In genomic region chr14:96739511-96739910, GRCh38 we compare ENCODE assay signal across 28 cellular contexts. TPM values are rescaled to one million over a fixed set of nuclear protein-coding genes. Genes with fewer than 3 reads are reported as not detected.
DNase-seq lines count a peak whose midpoint lies in the region; ATAC-seq, FAIRE-seq and TF ChIP-seq lines count a peak whose summit lies in the region.
"Had no signal": no experiment of that assay in that cellular context is flagged by ENCODE, and none has a peak within 500 bp of the region (broad histone marks: within the 10 kb centered on the region; RNA-seq: fewer than 3 reads in every experiment).

No MANE protein-coding gene starts in this region.

- no peaks in the 10 kb centered on the region for H3K4me1 ChIP-seq in mammary epithelial cell (ENCODE audit: insufficient read depth, low read length)
- peaks cover 0 to 9% of the 10 kb centered on the region in 2 experiments; a peak in 2 of 5 replicates for H3K4me1 ChIP-seq in K562 (replicated peaks in 1 of 2; ENCODE audit: control insufficient read depth in 2 of 2, insufficient read depth in 2 of 2, low read length in 2 of 2)

- H3K4me3 Mint-ChIP-seq in MCF 10A (ENCODE audit: unreplicated experiment) (no peak overlapping the region), nephron (peak overlapping the region in 2 of 3 experiments; percentile 26 to 27)
- H3K4me3 Mint-ChIP-seq: activated CD4-positive, alpha-beta T cell treated with anti-CD3 and anti-CD28 coated beads, Interleukin-2, amount 10 ng/mL, durations not matched to agents 24 days and 14 days; CD4-positive, CD25-positive, alpha-beta regulatory T cell; natural killer cell; stimulated activated naive B cell treated with anti-CD40 and anti-IgM and Interleukin-4, amounts not matched to agents 10 μg/mL and 1 μg/mL and 100 μg/mL, for 72 hours had no signal

- H3K9ac ChIP-seq in mammary epithelial cell (ENCODE audit: insufficient read depth, low read length) (no peak overlapping the region), K562 (ENCODE audit: insufficient read depth in 1 of 2, low read depth in 2 of 2, low read length in 2 of 2) (no peak overlapping the region)

- H3K4me3 ChIP-seq in mammary epithelial cell (replicated peaks in 1 of 3; ENCODE audit: insufficient read depth in 1 of 3, low read depth in 2 of 3, low read length in 3 of 3) (no peak overlapping the region), K562 (no peak overlapping the region)
- H3K4me3 ChIP-seq: breast epithelium had no signal

- CTCF ChIA-PET in mammary epithelial cell (lab: Charles Lee; ENCODE audit: low non-redundant PET) (no interaction called here), MCF 10A (lab: Yijun Ruan, JAX) (interaction anchor here (0.7 to 4.7 kb wide), 12 partner anchors 10 to 610 kb away, joined by 3 to 42 read pairs (median 5); no protein-coding TSS in a partner anchor), K562 (lab: Yijun Ruan, JAX; ENCODE audit: low intra/inter-chr PET ratio) (no interaction called here)

- H3K36me3 Mint-ChIP-seq in MCF 10A (ENCODE audit: insufficient read depth, unreplicated experiment) (peaks cover 8% of the 10 kb centered on the region), nephron (ENCODE audit: low read depth) (no peaks in the 10 kb centered on the region)
- H3K36me3 Mint-ChIP-seq: CD4-positive, CD25-positive, alpha-beta regulatory T cell; natural killer cell; stimulated activated naive B cell treated with anti-CD40 and anti-IgM and Interleukin-4, amounts not matched to agents 10 μg/mL and 1 μg/mL and 100 μg/mL, for 72 hours had no signal

- no peaks in the 10 kb centered on the region for H4K20me1 ChIP-seq in mammary epithelial cell (ENCODE audit: insufficient read depth, low read length)
- no peaks in the 10 kb centered on the region for H4K20me1 ChIP-seq in K562 (replicated peaks; ENCODE audit: control insufficient read depth, insufficient read depth, low read length)

- H3K4me2 ChIP-seq in mammary epithelial cell (ENCODE audit: insufficient read depth, low read depth, low read length) (no peak overlapping the region), K562 (ENCODE audit: insufficient read depth, low read length) (no peak overlapping the region)

- H3K79me2 ChIP-seq in mammary epithelial cell (ENCODE audit: insufficient read depth, low read length) (no peaks in the 10 kb centered on the region), K562 (ENCODE audit: control insufficient read depth, insufficient read depth, low read length) (no peaks in the 10 kb centered on the region)

- no TSS peak for BruUV-seq in mammary epithelial cell (replicated peaks; lab: Mats Ljungman, UMichigan)
- BruUV-seq in MCF 10A (replicated peaks; lab: Mats Ljungman, UMichigan), result no TSS peak
- no TSS peak for BruUV-seq in K562 (replicated peaks; lab: Mats Ljungman, UMichigan)

- H3K9me1 ChIP-seq in K562 (ENCODE audit: control insufficient read depth, insufficient read depth, low read length), result no peaks in the 10 kb centered on the region

- H3K27ac ChIP-seq in mammary epithelial cell (ENCODE audit: insufficient read depth, low read depth, low read length) (no peak overlapping the region), K562 (ENCODE audit: extremely low read depth, low read depth, low read length) (no peak overlapping the region)
- H3K27ac ChIP-seq: breast epithelium, WERI-Rb-1 had no signal

- TF ChIP-seq POLR2A in K562 (conservative IDR thresholded peaks at IDR 0.05), result no peak

- intact Hi-C loops in mammary epithelial cell (cut with micrococcal nuclease), result no loop called here
- intact Hi-C loops in MCF 10A (cut with micrococcal nuclease), result no loop called here
- intact Hi-C loops in K562 (cut with micrococcal nuclease), result no loop called here

- TF ChIP-seq CTCF in mammary epithelial cell (conservative IDR thresholded peaks at IDR 0.05 in 1 of 2, IDR thresholded peaks at IDR 0.05 in 1 of 2; ENCODE audit: extremely low read depth in 1 of 2, insufficient read depth in 1 of 2, low read depth in 1 of 2, low read length in 2 of 2) (no peak), MCF 10A (IDR thresholded peaks at IDR 0.05; ENCODE audit: unreplicated experiment) (no peak), K562 (IDR thresholded peaks at IDR 0.05 in 2 of 3, conservative IDR thresholded peaks at IDR 0.05 in 1 of 3; ENCODE audit: insufficient read depth in 2 of 3, low read depth in 1 of 3, low read length in 3 of 3) (no peak), nephron (IDR thresholded peaks at IDR 0.05; ENCODE audit: unreplicated experiment in 3 of 3) (no peak)

- dilution Hi-C loops in mammary epithelial cell (cut with HindIII; ENCODE audit: low sequenced_read_pairs), result no loop called here

- no peak for TF ChIP-seq EP300 in K562 (IDR thresholded peaks at IDR 0.05; ENCODE audit: low read length)

- peaks cover 6% of the 10 kb centered on the region for H3K4me1 Mint-ChIP-seq in MCF 10A (ENCODE audit: insufficient read depth, unreplicated experiment)
- H3K4me1 Mint-ChIP-seq in nephron, result peaks cover 26% of the 10 kb centered on the region

- 52% methylated on average over 12 of the region's 12 CpGs for WGBS in mammary epithelial cell (ENCODE audit: low coverage, missing lambda C conversion rate)
- WGBS in K562 (ENCODE audit: insufficient coverage, low coverage, missing lambda C conversion rate), result 4% methylated on average over 12 of the region's 12 CpGs

- ATAC-seq in K562 (peak; percentile 12; the same call in 1 of the 3 replicates), GM19328 (IDR thresholded peaks at IDR 0.05; ENCODE audit: unreplicated experiment) (no peak)
- ATAC-seq: activated T-cell treated with anti-CD3 and anti-CD28 coated beads, Interleukin-2, amount 50 U/mL, for 72 hours; left ventricle myocardium superior; natural killer cell; right cardiac atrium; stimulated activated naive B cell treated with anti-CD40 and anti-IgM and Interleukin-4, amounts not matched to agents 10 μg/mL and 1 μg/mL and 100 μg/mL, for 72 hours had no signal

- POLR2A ChIA-PET in MCF 10A (lab: Yijun Ruan, JAX) (interaction anchor here (0.6 kb wide), 1 partner anchor 92 kb away, joined by 3 read pairs; no protein-coding TSS in a partner anchor), K562 (lab: Yijun Ruan, JAX) (no interaction called here)

- no peak for TF ChIP-seq RAD21 in K562 (CRISPR knock-in tag; conservative IDR thresholded peaks at IDR 0.05 in 1 of 2, IDR thresholded peaks at IDR 0.05 in 1 of 2)

- H3K36me3 ChIP-seq in mammary epithelial cell (ENCODE audit: insufficient read depth, low read length) (no peaks in the 10 kb centered on the region), K562 (ENCODE audit: control insufficient read depth, insufficient read depth, low read length) (no peaks in the 10 kb centered on the region)
- H3K36me3 ChIP-seq: breast epithelium, WERI-Rb-1 had no signal

- H2AFZ ChIP-seq in mammary epithelial cell (ENCODE audit: low read depth, low read length) (peak overlapping the region; percentile 15), K562 (ENCODE audit: low read depth, low read length) (no peak overlapping the region)

- H3K9me3 Mint-ChIP-seq in MCF 10A (ENCODE audit: unreplicated experiment), result no peaks in the 10 kb centered on the region
- no peaks in the 10 kb centered on the region for H3K9me3 Mint-ChIP-seq in nephron
- H3K9me3 Mint-ChIP-seq: activated CD4-positive, alpha-beta T cell treated with anti-CD3 and anti-CD28 coated beads, Interleukin-2, amount 10 ng/mL, durations not matched to agents 24 days and 14 days; activated T-cell treated with anti-CD3 and anti-CD28 coated beads, Interleukin-2, amount 50 U/mL, for 72 hours; natural killer cell; stimulated activated naive B cell treated with anti-CD40 and anti-IgM and Interleukin-4, amounts not matched to agents 10 μg/mL and 1 μg/mL and 100 μg/mL, for 72 hours had no signal

- in situ Hi-C loops in mammary epithelial cell (cut with MboI; ENCODE audit: low sequenced_read_pairs in 2 of 2) (no loop called here), K562 (cut with MboI) (no loop called here)

- H3K9me3 ChIP-seq in mammary epithelial cell (replicated peaks; ENCODE audit: insufficient read depth, low read length) (no peaks in the 10 kb centered on the region), K562 (replicated peaks; ENCODE audit: control insufficient read depth, insufficient read depth, low read depth, low read length) (no peaks in the 10 kb centered on the region)
- H3K9me3 ChIP-seq: breast epithelium had no signal

- FAIRE-seq in K562 (lab: Jason Lieb, UNC), result no peak
- FAIRE-seq: A204.1, urothelium cell line had no signal

- H3K27me3 Mint-ChIP-seq in MCF 10A (ENCODE audit: insufficient read depth, unreplicated experiment) (peaks cover 63% of the 10 kb centered on the region), nephron (ENCODE audit: low read depth) (peaks cover 85% of the 10 kb centered on the region)

- DNase-seq in mammary epithelial cell (no peak), MCF 10A (ENCODE audit: unreplicated experiment) (no peak), K562 (ENCODE audit: extremely low read depth in 1 of 4, low spot score in 3 of 4) (no peak), OCI-M2 (lab: John Stamatoyannopoulos, UW; ENCODE audit: unreplicated experiment) (no peak), middle frontal gyrus (ENCODE audit: extremely low spot score, low spot score) (no peak)
- no peak for DNase-seq in activated CD8-positive, alpha-beta memory T cell treated with anti-CD3 and anti-CD28 coated beads, Interleukin-2, amount 50 U/mL, for 48 hours
- DNase-seq: activated CD4-positive, alpha-beta T cell treated with anti-CD3 and anti-CD28 coated beads, Interleukin-2, amount 10 ng/mL, durations not matched to agents 24 days and 14 days; activated naive CD4-positive, alpha-beta T cell treated with Interleukin-2 at 50 U/mL for 16 hours; activated T-cell treated with anti-CD3 and anti-CD28 coated beads, Interleukin-2, amount 50 U/mL, for 72 hours; CD4-positive, CD25-positive, alpha-beta regulatory T cell; EL; H7; left ventricle myocardium superior; natural killer cell; NCI-H1105 treated with DMSO at 0.1 percent for 48 hours; NCI-H2029; OCI-M1; right cardiac atrium; Right ventricle myocardium superior; stimulated activated naive B cell treated with anti-CD40 and anti-IgM and Interleukin-4, amounts not matched to agents 10 μg/mL and 1 μg/mL and 100 μg/mL, for 72 hours; SW 1271; T1000; WERI-Rb-1 had no signal

- no peak overlapping the region for H3K27ac Mint-ChIP-seq in MCF 10A (ENCODE audit: low read depth, unreplicated experiment)
- H3K27ac Mint-ChIP-seq in nephron, result no peak overlapping the region
- H3K27ac Mint-ChIP-seq: activated CD4-positive, alpha-beta T cell treated with anti-CD3 and anti-CD28 coated beads, Interleukin-2, amount 10 ng/mL, durations not matched to agents 24 days and 14 days; activated T-cell treated with anti-CD3 and anti-CD28 coated beads, Interleukin-2, amount 50 U/mL, for 72 hours; CD4-positive, CD25-positive, alpha-beta regulatory T cell; natural killer cell; stimulated activated naive B cell treated with anti-CD40 and anti-IgM and Interleukin-4, amounts not matched to agents 10 μg/mL and 1 μg/mL and 100 μg/mL, for 72 hours had no signal

- H3K27me3 ChIP-seq in mammary epithelial cell (ENCODE audit: insufficient read depth, low read length), result peaks cover 19% of the 10 kb centered on the region
- peaks cover 59 to 62% of the 10 kb centered on the region in 2 experiments for H3K27me3 ChIP-seq in K562 (ENCODE audit: control insufficient read depth in 2 of 2, insufficient read depth in 2 of 2, low read length in 2 of 2)

RNA-seq across cellular contexts. Expression of gene VRK1, which starts 57.7 kb away (rescaled TPM):
- 10 to 100 TPM; 15.5 to 27.9 TPM for total RNA-seq in mammary epithelial cell
- polyA plus RNA-seq in mammary epithelial cell, result 25.2 TPM
- 34.7 TPM for polyA minus RNA-seq in mammary epithelial cell
- total RNA-seq in MCF 10A (2022), result 14.7 and 17.7 TPM in 2 replicates
- 26.3 and 101 TPM in 2 replicates for total RNA-seq in K562 (2011; cell fraction: chromatin; rRNA removed; ENCODE audit: low replicate concordance)
- 11.8 and 19.5 TPM in 2 replicates for total RNA-seq in K562 (2011; cell fraction: nucleolus; rRNA removed)
- total RNA-seq in K562 (2011; cell fraction: nucleoplasm; rRNA removed), result 31.3 and 31.5 TPM in 2 replicates
- total RNA-seq in K562 (2014; rRNA removed), result 78.9 and 99.7 TPM in 2 replicates
- 144 and 166 TPM in 2 replicates for total RNA-seq in K562 (2014; rRNA removed; fragmentation: Illumina TruSeq; extraction: Trizol)
- total RNA-seq in K562 (2015; rRNA removed; fragmentation: Illumina TruSeq; extraction: Trizol), result 109 and 116 TPM in 2 replicates
- total RNA-seq in K562 (2021), result 83.6 and 84.0 TPM in 2 replicates
- polyA plus RNA-seq in K562 (2011; rRNA removed), result 63.0 and 93.8 TPM in 2 replicates
- polyA plus RNA-seq in K562 (2011; cell fraction: cytosol; rRNA removed), result 14.3 and 34.5 TPM in 2 replicates
- polyA plus RNA-seq in K562 (2011; cell fraction: nucleus; rRNA removed), result 19.3 and 28.7 TPM in 2 replicates
- 68.0 and 79.5 TPM in 2 replicates for polyA plus RNA-seq in K562 (2012)
- polyA plus RNA-seq in K562 (2014; fragmentation: Illumina TruSeq; extraction: Trizol), result 91.4 and 106 TPM in 2 replicates
- 100 to 1,000 TPM; 177 TPM for polyA plus RNA-seq in K562 (2014; fragmentation: Nextera tagmentation; extraction: Ambion mirVana)
- polyA plus RNA-seq in K562 (2014; rRNA removed), result 98.5 and 119 TPM in 2 replicates
- 128 and 131 TPM in 2 replicates for polyA minus RNA-seq in K562 (2011; rRNA and poly(A)+ RNA removed)
- 38.6 and 42.2 TPM in 2 replicates for polyA minus RNA-seq in K562 (2011; cell fraction: cytosol; rRNA and poly(A)+ RNA removed)
- 47.5 and 94.1 TPM in 2 replicates for polyA minus RNA-seq in K562 (2011; cell fraction: nucleus; rRNA and poly(A)+ RNA removed)
